In genomic region chr1:2376931-2377672, GRCh38 we compare ENCODE assay signal across 16 cellular contexts. TPM values are rescaled to one million over a fixed set of nuclear protein-coding genes. Genes with fewer than 3 reads are reported as not detected.
A peak's percentile ranks its signal among the peaks of the same experiment; 100 is the strongest.
DNase-seq lines count a peak whose midpoint lies in the region; ATAC-seq and TF ChIP-seq lines count a peak whose summit lies in the region.
"Had no signal": no experiment of that assay in that cellular context is flagged by ENCODE, and none has a peak within 500 bp of the region (broad histone marks: within the 10 kb centered on the region; RNA-seq: fewer than 3 reads in every experiment).

No MANE protein-coding gene starts in this region.

- no peak overlapping the region for H4K8ac ChIP-seq in H9 (replicated peaks; ENCODE audit: insufficient read length, low read depth, low read length)

- no peak overlapping the region for H2BK20ac ChIP-seq in H9 (ENCODE audit: low read depth, low read length, poor library complexity, severe bottlenecking)

- H3K36me3 Mint-ChIP-seq in H9 (ENCODE audit: insufficient read depth in 1 of 3, low read depth in 3 of 3) (no peaks in the 10 kb centered on the region; a peak in 1 of 7 replicates), type B pancreatic cell (no peaks in the 10 kb centered on the region)
- H3K36me3 Mint-ChIP-seq: CD8-positive, alpha-beta memory T cell had no signal

- H3K27me3 Mint-ChIP-seq in H9 (ENCODE audit: low read depth) = no peaks in the 10 kb centered on the region; the same call in none of the 2 replicates
- no peaks in the 10 kb centered on the region for H3K27me3 Mint-ChIP-seq in type B pancreatic cell
- H3K27me3 Mint-ChIP-seq: CD8-positive, alpha-beta memory T cell had no signal

- no peaks in the 10 kb centered on the region for H4K20me1 ChIP-seq in H9 (ENCODE audit: control insufficient read depth, insufficient read depth, insufficient read length)

- no peak overlapping the region for H3K4me2 ChIP-seq in H9 (ENCODE audit: insufficient read depth, insufficient read length, low read length)

- no peaks in the 10 kb centered on the region for H3K79me2 ChIP-seq in H9 (ENCODE audit: insufficient read depth, low read length)

- no peak overlapping the region for H2BK15ac ChIP-seq in H9 (ENCODE audit: low read depth, low read length)

- no peak overlapping the region for H2AFZ ChIP-seq in H9 (ENCODE audit: low read length)

- H2BK120ac ChIP-seq in H9 (ENCODE audit: low read depth, low read length, poor library complexity, severe bottlenecking) = no peak overlapping the region

- H3K4me3 ChIP-seq in right cardiac atrium (ENCODE audit: low read length) = no peak overlapping the region

- ATAC-seq in right cardiac atrium (no peak), GM18517 (IDR thresholded peaks at IDR 0.05; ENCODE audit: unreplicated experiment) (no peak)

- no peaks in the 10 kb centered on the region for H3K79me1 ChIP-seq in H9 (ENCODE audit: insufficient read depth, low read depth, low read length, poor library complexity, severe bottlenecking)

- no peak overlapping the region for H3T11ph ChIP-seq in H9 (ENCODE audit: low read length)

- no peak for TF ChIP-seq CTCF in H9 (conservative IDR thresholded peaks at IDR 0.05)
- TF ChIP-seq CTCF in type B pancreatic cell (conservative IDR thresholded peaks at IDR 0.05) = no peak

- H3K27ac ChIP-seq in H9 (ENCODE audit: insufficient read length, low read depth, low read length) (no peak overlapping the region), right cardiac atrium (ENCODE audit: low read length) (no peak overlapping the region)
- H3K27ac ChIP-seq: RWPE1 had no signal

- H3K23me2 ChIP-seq in H9 (ENCODE audit: insufficient read length, low read depth, low read length, poor library complexity, severe bottlenecking) = no peaks in the 10 kb centered on the region

- H3K27ac Mint-ChIP-seq in H9 (no peak overlapping the region), type B pancreatic cell (no peak overlapping the region)
- H3K27ac Mint-ChIP-seq: CD8-positive, alpha-beta memory T cell had no signal

- H4K91ac ChIP-seq in H9 (ENCODE audit: insufficient read length, low read depth, low read length) = no peak overlapping the region

- DNase-seq in DMS79 (lab: John Stamatoyannopoulos, UW) (peak; percentile 13), H9 (no peak), right cardiac atrium (peak; percentile 11 to 51 (median 50)), posterior vena cava (ENCODE audit: low spot score) (peak; percentile 68), NCI-H510A treated with DMSO at 0.1 percent for 48 hours (lab: John Stamatoyannopoulos, UW) (no peak), type B pancreatic cell (ENCODE audit: extremely low spot score, unreplicated experiment) (no peak)
- DNase-seq: EL, HCEC 1CT, MV-4-11, NCI-H1436, NCI-H2081, NCI-H2227 treated with DMSO at 0.1 percent for 48 hours, NCI-H526 had no signal

- no peak overlapping the region for H3K4ac ChIP-seq in H9 (ENCODE audit: low read depth, low read length)

- H3K9me3 ChIP-seq in H9 (ENCODE audit: control insufficient read depth, low read depth, low read length) = no peaks in the 10 kb centered on the region
- H3K9me3 ChIP-seq in right cardiac atrium (ENCODE audit: control insufficient read depth, low read length) = no peaks in the 10 kb centered on the region

- H3K4me1 Mint-ChIP-seq in H9 = no peaks in the 10 kb centered on the region
- H3K4me1 Mint-ChIP-seq in type B pancreatic cell (ENCODE audit: unreplicated experiment) = no peaks in the 10 kb centered on the region

- H3K56ac ChIP-seq in H9 (ENCODE audit: insufficient read length, low read depth, low read length) = no peak overlapping the region

- 0 out of 2 replicates have a peak overlapping the region, but pooled peaks have one; percentile 16 for H3K14ac ChIP-seq in H9 (ENCODE audit: insufficient read depth, low read length)

- H2BK5ac ChIP-seq in H9 (ENCODE audit: insufficient read length, low read length) = no peak overlapping the region

- H2AK5ac ChIP-seq in H9 (ENCODE audit: insufficient read length, low read length) = no peak overlapping the region

- H3K9me3 Mint-ChIP-seq in H9 = no peaks in the 10 kb centered on the region
- H3K9me3 Mint-ChIP-seq in type B pancreatic cell = no peaks in the 10 kb centered on the region
- H3K9me3 Mint-ChIP-seq: CD8-positive, alpha-beta memory T cell had no signal

- H2BK12ac ChIP-seq in H9 (ENCODE audit: insufficient read length, low read depth, low read length) = no peak overlapping the region

- H3K4me1 ChIP-seq in H9 (ENCODE audit: insufficient read depth, low read length) = no peaks in the 10 kb centered on the region
- no peaks in the 10 kb centered on the region for H3K4me1 ChIP-seq in right cardiac atrium (ENCODE audit: control insufficient read depth, insufficient read depth, low read length)

- WGBS in H9 (ENCODE audit: extremely low coverage, insufficient read length, low lambda C conversion rate) = no CpG with 5 or more reads among the region's 25 CpGs
- 80% methylated on average over 25 of the region's 25 CpGs for WGBS in right cardiac atrium

- H3K9ac ChIP-seq in H9 (ENCODE audit: extremely low read depth, insufficient read length, low read length) = no peak overlapping the region

- no peak overlapping the region for H3K18ac ChIP-seq in H9 (ENCODE audit: insufficient read length, low read depth, low read length)

- H4K5ac ChIP-seq in H9 (ENCODE audit: insufficient read length, low read depth, low read length) = no peak overlapping the region

- no peak overlapping the region for H3K4me3 Mint-ChIP-seq in H9
- H3K4me3 Mint-ChIP-seq in type B pancreatic cell = no peak overlapping the region
- H3K4me3 Mint-ChIP-seq: CD8-positive, alpha-beta memory T cell had no signal

- H3K23ac ChIP-seq in H9 (ENCODE audit: insufficient read length, low read depth, low read length) = no peak overlapping the region

- H3K27me3 ChIP-seq in H9 (ENCODE audit: insufficient read depth, low read length) = no peaks in the 10 kb centered on the region
- no peaks in the 10 kb centered on the region for H3K27me3 ChIP-seq in right cardiac atrium (ENCODE audit: control insufficient read depth, insufficient read depth)

- intact Hi-C loops in right cardiac atrium (cut with DNase I) = no loop called here
- intact Hi-C loops in posterior vena cava (cut with DNase I) = no loop called here

RNA-seq across cellular contexts. Expression of gene MORN1, which starts 14.3 kb away (rescaled TPM):
- total RNA-seq in H9 (2021) = 12.7 and 14.3 TPM in 2 replicates
- total RNA-seq in right cardiac atrium = 1 to 10 TPM; 3.2 to 5.1 (median 4.2) TPM
- 4.1 TPM for polyA plus RNA-seq in right cardiac atrium
- 1 to 10 TPM; 3.8 to 5.5 TPM for total RNA-seq in posterior vena cava
- 17.7 and 27.5 TPM in 2 replicates for total RNA-seq in type B pancreatic cell (ENCODE audit: low replicate concordance)

RNA-seq across cellular contexts. Expression of gene RER1, which starts 14.5 kb away (rescaled TPM):
- total RNA-seq in H9 (2021) = 110 and 118 TPM in 2 replicates
- total RNA-seq in right cardiac atrium = 10 to 100 TPM; 83.6 to 93.9 (median 89.6) TPM
- 50.3 TPM for polyA plus RNA-seq in right cardiac atrium
- total RNA-seq in posterior vena cava = 100 to 1,000 TPM in 1 of 2 donors, 10 to 100 TPM in 1; 93.7 to 101 TPM
- total RNA-seq in type B pancreatic cell (ENCODE audit: low replicate concordance) = 126 and 174 TPM in 2 replicates

RNA-seq across cellular contexts. Expression of gene PEX10, which starts 35.3 kb away (rescaled TPM):
- 33.6 and 34.4 TPM in 2 replicates for total RNA-seq in H9 (2021)
- total RNA-seq in right cardiac atrium = 10 to 100 TPM; 11.4 to 15.5 (median 13.6) TPM
- polyA plus RNA-seq in right cardiac atrium = 16.0 TPM
- total RNA-seq in posterior vena cava = 10 to 100 TPM; 10.9 to 13.1 TPM
- 26.7 and 27.3 TPM in 2 replicates for total RNA-seq in type B pancreatic cell (ENCODE audit: low replicate concordance)

Comparison
In these comparisons a context has a peak if more than half of its experiments do, and no peak if none do; other contexts are left out.
1. DNase-seq: peak in DMS79 (single experiment), right cardiac atrium (3 of 3) and posterior vena cava (single experiment); none in H9 (single experiment), NCI-H510A treated with DMSO at 0.1 percent for 48 hours (single experiment) and type B pancreatic cell (single experiment).